In genomic region chr10:83871486-83872081, GRCh38 we compare ENCODE assay signal across 8 cellular contexts.
DNase-seq lines count a peak whose midpoint lies in the region; ATAC-seq and FAIRE-seq lines count a peak whose summit lies in the region.

No MANE protein-coding gene starts in this region.

- H3K36me3 ChIP-seq in CD4-positive, alpha-beta memory T cell (ENCODE audit: insufficient read depth, low read length): no peaks in the 10 kb centered on the region

- POLR2A ChIA-PET in CD4-positive, alpha-beta memory T cell (lab: Charles Lee; ENCODE audit: partially characterized antibody): no interaction called here
- POLR2A ChIA-PET in activated CD4-positive, alpha-beta T cell treated with anti-CD3 and anti-CD28 coated beads, Interleukin-2, amount 10 ng/mL, durations not matched to agents 7 days and 5 days (lab: Charles Lee): no interaction called here

- H3K27me3 Mint-ChIP-seq in CD4-positive, alpha-beta memory T cell: peaks cover 0 to 2% of the 10 kb centered on the region in 2 donors
- no peaks in the 10 kb centered on the region for H3K27me3 Mint-ChIP-seq in activated CD4-positive, alpha-beta T cell treated with anti-CD3 and anti-CD28 coated beads, Interleukin-2, amount 10 ng/mL, durations not matched to agents 7 days and 5 days
- no peaks in the 10 kb centered on the region for H3K27me3 Mint-ChIP-seq in memory B cell

- H3K9me3 Mint-ChIP-seq in CD4-positive, alpha-beta memory T cell: no peaks in the 10 kb centered on the region
- H3K9me3 Mint-ChIP-seq in activated CD4-positive, alpha-beta T cell treated with anti-CD3 and anti-CD28 coated beads, Interleukin-2, amount 10 ng/mL, durations not matched to agents 7 days and 5 days: no peaks in the 10 kb centered on the region
- no peaks in the 10 kb centered on the region for H3K9me3 Mint-ChIP-seq in memory B cell

- no peaks in the 10 kb centered on the region for H3K9me3 ChIP-seq in CD4-positive, alpha-beta memory T cell (ENCODE audit: control insufficient read depth in 1 of 2, low read length in 2 of 2)

- no peaks in the 10 kb centered on the region for H3K36me3 Mint-ChIP-seq in CD4-positive, alpha-beta memory T cell
- no peaks in the 10 kb centered on the region for H3K36me3 Mint-ChIP-seq in activated CD4-positive, alpha-beta T cell treated with anti-CD3 and anti-CD28 coated beads, Interleukin-2, amount 10 ng/mL, durations not matched to agents 7 days and 5 days (ENCODE audit: low read depth)
- H3K36me3 Mint-ChIP-seq in memory B cell: no peaks in the 10 kb centered on the region

- CTCF ChIA-PET in CD4-positive, alpha-beta memory T cell (lab: Charles Lee; ENCODE audit: partially characterized antibody): interaction anchor here (0.7 to 5.7 kb wide), 15 partner anchors 7 to 147 kb away, joined by 3 to 34 read pairs (median 6); no protein-coding TSS in a partner anchor
- CTCF ChIA-PET in activated CD4-positive, alpha-beta T cell treated with anti-CD3 and anti-CD28 coated beads, Interleukin-2, amount 10 ng/mL, durations not matched to agents 7 days and 5 days (lab: Charles Lee): interaction anchor here (0.6 to 0.7 kb wide), 2 partner anchors 68 to 1001 kb away, joined by 3 read pairs; no protein-coding TSS in a partner anchor

- H3K27me3 ChIP-seq in CD4-positive, alpha-beta memory T cell (ENCODE audit: insufficient read depth, low read length): no peaks in the 10 kb centered on the region

- H3K4me3 Mint-ChIP-seq in CD4-positive, alpha-beta memory T cell: no peak overlapping the region
- no peak overlapping the region for H3K4me3 Mint-ChIP-seq in activated CD4-positive, alpha-beta T cell treated with anti-CD3 and anti-CD28 coated beads, Interleukin-2, amount 10 ng/mL, durations not matched to agents 7 days and 5 days
- no peak overlapping the region for H3K4me3 Mint-ChIP-seq in memory B cell

- no peak overlapping the region for H3K27ac Mint-ChIP-seq in CD4-positive, alpha-beta memory T cell
- no peak overlapping the region for H3K27ac Mint-ChIP-seq in activated CD4-positive, alpha-beta T cell treated with anti-CD3 and anti-CD28 coated beads, Interleukin-2, amount 10 ng/mL, durations not matched to agents 7 days and 5 days
- H3K27ac Mint-ChIP-seq in memory B cell: no peak overlapping the region

- intact Hi-C loops in CD4-positive, alpha-beta memory T cell (cut with micrococcal nuclease): no loop called here

- ATAC-seq in HG03196 (IDR thresholded peaks at IDR 0.05; ENCODE audit: unreplicated experiment) (peak; percentile 97), memory B cell (ENCODE audit: low read depth) (peak; percentile 57)

- H3K27ac ChIP-seq in CD4-positive, alpha-beta memory T cell (ENCODE audit: low read depth, low read length): no peak overlapping the region

- no peak overlapping the region for H3K4me3 ChIP-seq in CD4-positive, alpha-beta memory T cell (ENCODE audit: low read length in 2 of 2)

- peak in 4 of 5 donors; percentile 39 to 52 (median 46) for DNase-seq in CD4-positive, alpha-beta memory T cell
- DNase-seq in GM19239 (ENCODE audit: insufficient read length, low spot score) (peak; percentile 42), NCI-H510A (lab: John Stamatoyannopoulos, UW) (peak; percentile 36), ecto neural progenitor cell (ENCODE audit: low spot score) (peak; percentile 84), memory B cell (ENCODE audit: low spot score in 2 of 2) (peak; percentile 31 to 39)
- DNase-seq in activated CD4-positive, alpha-beta T cell treated with anti-CD3 and anti-CD28 coated beads, Interleukin-2, amount 10 ng/mL, durations not matched to agents 7 days and 5 days: peak; percentile 60
- DNase-seq in stimulated activated CD8-positive, alpha-beta memory T cell treated with anti-CD3 and anti-CD28 coated beads, Interleukin-2, amount 100 ng/mL, for 48 hours (ENCODE audit: low read depth in 2 of 2): peak; percentile 36 to 46

- no peaks in the 10 kb centered on the region for H3K4me1 Mint-ChIP-seq in CD4-positive, alpha-beta memory T cell
- H3K4me1 Mint-ChIP-seq in activated CD4-positive, alpha-beta T cell treated with anti-CD3 and anti-CD28 coated beads, Interleukin-2, amount 10 ng/mL, durations not matched to agents 7 days and 5 days: no peaks in the 10 kb centered on the region
- no peaks in the 10 kb centered on the region for H3K4me1 Mint-ChIP-seq in memory B cell

- no peaks in the 10 kb centered on the region for H3K4me1 ChIP-seq in CD4-positive, alpha-beta memory T cell (ENCODE audit: insufficient read depth, low read length)

- peak; percentile 87 for FAIRE-seq in GM19239 (lab: Jason Lieb, UNC)
